ENCODE assay signal across 15 cellular contexts in the genomic region with DNA sequence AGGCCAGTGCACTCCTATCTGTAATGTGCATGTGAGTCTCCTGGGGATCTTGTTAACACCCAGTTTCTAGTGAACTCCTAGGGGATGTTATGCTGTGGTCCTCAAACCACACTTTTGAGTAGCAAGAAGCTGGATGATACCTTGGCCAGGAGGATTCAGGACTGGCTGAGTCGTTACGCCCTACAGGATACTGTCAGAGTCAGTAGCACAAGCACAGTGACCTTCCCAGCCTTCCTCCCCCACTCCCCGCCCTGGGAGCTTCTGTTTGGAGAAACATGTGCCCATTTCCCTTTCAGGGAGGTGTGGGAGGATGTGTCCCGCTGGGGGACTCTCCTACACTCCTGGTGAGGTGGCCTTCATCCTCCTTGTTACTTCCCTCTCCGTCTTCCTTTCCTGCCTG.
DNase-seq lines count a peak whose midpoint lies in the region; ATAC-seq and TF ChIP-seq lines count a peak whose summit lies in the region.
"Had no signal": no experiment of that assay in that cellular context is flagged by ENCODE, and none has a peak within 500 bp of the region (broad histone marks: within the 10 kb centered on the region; RNA-seq: fewer than 3 reads in every experiment).

No MANE protein-coding gene starts in this region.

- peak overlapping the region; percentile 3 for H3K9ac ChIP-seq in iPS-15b (ENCODE audit: low read depth, low read length)

- H3K9me3 ChIP-seq in right atrium auricular region (peaks cover 0 to 21% of the 10 kb centered on the region in 2 donors), iPS-15b (ENCODE audit: control insufficient read depth, insufficient read depth, low read length) (no peaks in the 10 kb centered on the region)

- H3K4me1 Mint-ChIP-seq in Calu3 (ENCODE audit: low read depth, unreplicated experiment): no peaks in the 10 kb centered on the region

- no peak overlapping the region for H3K27ac Mint-ChIP-seq in Calu3 (ENCODE audit: unreplicated experiment)

- DNase-seq in right atrium auricular region (ENCODE audit: low spot score) (peak; percentile 43), Right ventricle myocardium superior (no peak), UCSD-AML1 (lab: John Stamatoyannopoulos, UW; ENCODE audit: unreplicated experiment) (peak; percentile 42), kidney glomerular epithelial cell (lab: John Stamatoyannopoulos, UW) (no peak), posterior cingulate gyrus (no peak), omental fat pad (ENCODE audit: low spot score) (no peak), Calu3 (no peak)
- DNase-seq: COR-L47, NCI-H146, NCI-H2227 treated with DMSO at 0.1 percent for 48 hours, NCI-H524 treated with DMSO at 0.1 percent for 48 hours, OCI-M1 had no signal

- H3K4me1 ChIP-seq in right atrium auricular region (no peaks in the 10 kb centered on the region), iPS-15b (ENCODE audit: control insufficient read depth, insufficient read depth, low read length) (peaks cover 4% of the 10 kb centered on the region)

- H3K27ac ChIP-seq in right atrium auricular region: no peak overlapping the region
- H3K27ac ChIP-seq: C4-2B had no signal

- intact Hi-C loops in Right ventricle myocardium superior (cut with DNase I) (no loop called here), posterior cingulate gyrus (cut with DNase I) (no loop called here), Calu3 (cut with micrococcal nuclease; ENCODE audit: unreplicated experiment) (no loop called here)

- no peaks in the 10 kb centered on the region for H3K9me3 Mint-ChIP-seq in Calu3 (ENCODE audit: low read depth, unreplicated experiment)

- no peaks in the 10 kb centered on the region for H3K36me3 ChIP-seq in right atrium auricular region
- no peaks in the 10 kb centered on the region for H3K36me3 ChIP-seq in iPS-15b (ENCODE audit: control insufficient read depth, insufficient read depth, low read length)

- H3K36me3 Mint-ChIP-seq in Calu3 (ENCODE audit: insufficient read depth, unreplicated experiment): no peaks in the 10 kb centered on the region

- H3K27me3 ChIP-seq in right atrium auricular region (no peaks in the 10 kb centered on the region), iPS-15b (ENCODE audit: control insufficient read depth, insufficient read depth, low read length) (no peaks in the 10 kb centered on the region)

- no peaks in the 10 kb centered on the region for H3K27me3 Mint-ChIP-seq in Calu3 (ENCODE audit: unreplicated experiment)

- no TSS peak for BruUV-seq in Calu3 (replicated peaks; lab: Mats Ljungman, UMichigan)

- ATAC-seq in Right ventricle myocardium superior (ENCODE audit: poor library complexity): no peak
- no peak for ATAC-seq in omental fat pad (ENCODE audit: low FRiP score)
- ATAC-seq: K562 had no signal

- H3K4me3 Mint-ChIP-seq in Calu3 (ENCODE audit: low read depth, unreplicated experiment): no peak overlapping the region

- CTCF ChIA-PET in Calu3 (lab: Charles Lee): interaction anchor here (0.6 kb wide), 1 partner anchor 28 kb away, joined by 3 read pairs; no protein-coding TSS in a partner anchor

- no peak for TF ChIP-seq CTCF in right atrium auricular region (IDR thresholded peaks at IDR 0.05)
- TF ChIP-seq CTCF in omental fat pad (IDR thresholded peaks at IDR 0.05): no peak
- no peak for TF ChIP-seq CTCF in Calu3 (IDR thresholded peaks at IDR 0.05; ENCODE audit: unreplicated experiment)

- no peak overlapping the region for H3K4me3 ChIP-seq in right atrium auricular region
- H3K4me3 ChIP-seq in iPS-15b (ENCODE audit: low read depth, low read length): no peak overlapping the region
- H3K4me3 ChIP-seq: K562 had no signal

Comparison
In these comparisons a context has a peak if more than half of its experiments do, and no peak if none do; other contexts are left out.
1. DNase-seq: peak in right atrium auricular region (single experiment) and UCSD-AML1 (single experiment); none in Right ventricle myocardium superior (single experiment), kidney glomerular epithelial cell (single experiment), posterior cingulate gyrus (0 of 10), omental fat pad (single experiment) and Calu3 (single experiment).